In the genomic region with DNA sequence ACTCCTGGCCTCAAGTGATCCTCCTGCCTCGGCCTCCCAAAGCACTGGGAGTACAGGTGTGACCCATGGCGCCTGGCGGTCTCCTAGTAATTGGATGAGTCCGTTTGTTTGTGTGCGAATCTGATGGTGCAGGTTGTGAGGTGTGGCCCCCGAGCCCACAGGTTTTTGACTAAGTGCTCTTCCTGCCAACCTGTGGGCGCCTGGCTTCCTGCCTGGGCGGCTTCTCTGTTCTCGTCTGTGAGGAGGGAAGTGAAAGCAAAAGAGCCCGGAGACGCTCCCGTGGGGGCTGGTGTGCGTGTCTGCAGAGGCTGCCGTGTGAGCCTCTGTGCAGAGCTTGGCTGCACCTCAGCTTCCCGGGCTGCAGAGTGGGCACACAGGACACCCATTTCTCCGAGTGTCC, we compare ENCODE assay signal across 8 cellular contexts. TPM values are rescaled to one million over a fixed set of nuclear protein-coding genes. Genes with fewer than 3 reads are reported as not detected.
DNase-seq lines count a peak whose midpoint lies in the region; ATAC-seq, FAIRE-seq and TF ChIP-seq lines count a peak whose summit lies in the region.

No MANE protein-coding gene starts in this region.

- DNase-seq in RCC 7860 (ENCODE audit: low spot score) (peak; percentile 52), activated gamma-delta T cell (lab: John Stamatoyannopoulos, UW) (peak; percentile 83), HepG2 (ENCODE audit: low spot score) (no peak), Calu3 (no peak)
- DNase-seq in stimulated activated CD8-positive, alpha-beta memory T cell treated with anti-CD3 and anti-CD28 coated beads, Interleukin-7, amount 100 ng/mL, for 4 hours (ENCODE audit: low read depth in 2 of 2) = peak; percentile 90 to 91

- TF ChIP-seq RAD21 in HepG2 (CRISPR knock-in tag; IDR thresholded peaks at IDR 0.05) = no peak

- no peaks in the 10 kb centered on the region for H3K27me3 Mint-ChIP-seq in Calu3 (ENCODE audit: unreplicated experiment)

- no peak for TF ChIP-seq CTCF in HepG2 (CRISPR knock-in tag; IDR thresholded peaks at IDR 0.05)
- no peak for TF ChIP-seq CTCF in Calu3 (IDR thresholded peaks at IDR 0.05; ENCODE audit: unreplicated experiment)

- no peaks in the 10 kb centered on the region for H3K79me2 ChIP-seq in HepG2 (ENCODE audit: insufficient read depth, low read length)

- no peaks in the 10 kb centered on the region for H3K9me3 ChIP-seq in HepG2 (ENCODE audit: low read length)

- FAIRE-seq in RCC 7860 (lab: Jason Lieb, UNC) (no peak), HepG2 (lab: Jason Lieb, UNC) (no peak)

- H3K27ac Mint-ChIP-seq in Calu3 (ENCODE audit: unreplicated experiment) = no peak overlapping the region

- H4K20me1 ChIP-seq in HepG2 (ENCODE audit: insufficient read depth, low read length) = peaks cover 3% of the 10 kb centered on the region; the same call in 1 of the 2 replicates

- peaks cover 0 to 2% of the 10 kb centered on the region in 2 experiments; a peak in 3 of 5 replicates for H3K36me3 ChIP-seq in HepG2 (replicated peaks in 1 of 2; ENCODE audit: control insufficient read depth in 1 of 2, insufficient read depth in 2 of 2, low read length in 2 of 2)

- H3K9me3 Mint-ChIP-seq in Calu3 (ENCODE audit: low read depth, unreplicated experiment) = no peaks in the 10 kb centered on the region

- H3K4me3 Mint-ChIP-seq in Calu3 (ENCODE audit: low read depth, unreplicated experiment) = no peak overlapping the region

- H3K9ac ChIP-seq in HepG2 (ENCODE audit: insufficient read depth, low read depth, low read length) = no peak overlapping the region

- H3K27ac ChIP-seq in HepG2 (ENCODE audit: extremely low read length, insufficient read depth, low read length) = no peak overlapping the region

- no peak for TF ChIP-seq EP300 in HepG2 (IDR thresholded peaks at IDR 0.05; ENCODE audit: low read depth in 2 of 2, low read length in 2 of 2)
- no peak for TF ChIP-seq EP300 in HepG2 (CRISPR knock-in tag; IDR thresholded peaks at IDR 0.05; ENCODE audit: borderline replicate concordance)

- H3K4me2 ChIP-seq in HepG2 (ENCODE audit: low read depth, low read length) = no peak overlapping the region

- 88% methylated on average over 15 of the region's 16 CpGs for WGBS in HepG2 (ENCODE audit: low lambda C conversion rate)

- ATAC-seq in GM18502 (IDR thresholded peaks at IDR 0.05; ENCODE audit: poor library complexity, unreplicated experiment) (peak; percentile 60), HG02884 (IDR thresholded peaks at IDR 0.05; ENCODE audit: unreplicated experiment) (peak; percentile 69), HepG2 (no peak), HG03469 (IDR thresholded peaks at IDR 0.05; ENCODE audit: unreplicated experiment) (no peak)

- in situ Hi-C loops in HepG2 (cut with HindIII; ENCODE audit: extremely low pct_ligation_motif_present, low pct_unique_long_range_greater_than_20kb) = no loop called here

- CTCF ChIA-PET in HepG2 (lab: Yijun Ruan, JAX; ENCODE audit: low intra/inter-chr PET ratio, low total read pairs) = no interaction called here
- CTCF ChIA-PET in Calu3 (lab: Charles Lee) = no interaction called here

- H3K4me1 Mint-ChIP-seq in Calu3 (ENCODE audit: low read depth, unreplicated experiment) = no peaks in the 10 kb centered on the region

- intact Hi-C loops in HepG2 (cut with micrococcal nuclease; ENCODE audit: unreplicated experiment) (no loop called here), Calu3 (cut with micrococcal nuclease; ENCODE audit: unreplicated experiment) (no loop called here)

- POLR2A ChIA-PET in HepG2 (lab: Yijun Ruan, JAX) = interaction anchor here (0.7 kb wide), 1 partner anchor 10 kb away, joined by 3 read pairs; no protein-coding TSS in a partner anchor

- BruUV-seq in HepG2 (replicated peaks; lab: Mats Ljungman, UMichigan) (no TSS peak), Calu3 (replicated peaks; lab: Mats Ljungman, UMichigan) (no TSS peak)

- no peak for TF ChIP-seq POLR2A in HepG2 (IDR thresholded peaks at IDR 0.05; ENCODE audit: insufficient read depth in 1 of 2, low read depth in 2 of 2, low read length in 2 of 2)

- no peaks in the 10 kb centered on the region for H3K27me3 ChIP-seq in HepG2 (ENCODE audit: control insufficient read depth in 1 of 2, insufficient read depth in 2 of 2, low read length in 2 of 2)

- no peak overlapping the region for H2AFZ ChIP-seq in HepG2 (ENCODE audit: low read length)

- peaks cover 38% of the 10 kb centered on the region for H3K4me1 ChIP-seq in HepG2 (ENCODE audit: insufficient read depth, low read length)

- peaks cover 6% of the 10 kb centered on the region for H3K36me3 Mint-ChIP-seq in Calu3 (ENCODE audit: insufficient read depth, unreplicated experiment)

- no peak overlapping the region for H3K4me3 ChIP-seq in HepG2 (replicated peaks in 1 of 3; ENCODE audit: insufficient read depth in 1 of 3, low read depth in 2 of 3, low read length in 3 of 3)

RNA-seq across cellular contexts. Expression of gene ARHGAP45, which starts 10.0 kb away (rescaled TPM):
- 0.48 and 0.84 TPM in 2 replicates for total RNA-seq in HepG2 (2016; rRNA removed; fragmentation: Illumina TruSeq; extraction: Trizol)
- 0.35 and 0.51 TPM in 2 replicates for total RNA-seq in HepG2 (2016; cell fraction: cytosol; rRNA removed; fragmentation: Illumina TruSeq; extraction: Trizol; ENCODE audit: low read depth)
- total RNA-seq in HepG2 (2016; cell fraction: insoluble cytoplasmic fraction; rRNA removed; fragmentation: Illumina TruSeq; extraction: Trizol) = 0.16 and 0.50 TPM in 2 replicates
- 0.38 and 0.40 TPM in 2 replicates for total RNA-seq in HepG2 (2016; cell fraction: membrane; rRNA removed; fragmentation: Illumina TruSeq; extraction: Trizol)
- 0.28 and 0.63 TPM in 2 replicates for total RNA-seq in HepG2 (2016; cell fraction: nucleus; rRNA removed; fragmentation: Illumina TruSeq; extraction: Trizol)
- polyA plus RNA-seq in HepG2 (2011; rRNA removed) = 32.0 and 40.3 TPM in 2 replicates
- polyA plus RNA-seq in HepG2 (2011; cell fraction: cytosol; rRNA removed) = 17.7 and 31.9 TPM in 2 replicates
- 222 and 325 TPM in 2 replicates for polyA plus RNA-seq in HepG2 (2011; cell fraction: nucleus; rRNA removed)
- 21.8 and 23.4 TPM in 2 replicates for polyA plus RNA-seq in HepG2 (2012)
- not detected in 2 replicates for polyA plus RNA-seq in HepG2 (2016; cell fraction: cytosol; fragmentation: Illumina TruSeq; extraction: Trizol; ENCODE audit: low read depth)
- 0.41 and 0.69 TPM in 2 replicates for polyA plus RNA-seq in HepG2 (2016; cell fraction: insoluble cytoplasmic fraction; fragmentation: Illumina TruSeq; extraction: Trizol; ENCODE audit: low read depth)
- not detected in 2 replicates for polyA plus RNA-seq in HepG2 (2016; cell fraction: membrane; fragmentation: Illumina TruSeq; extraction: Trizol; ENCODE audit: low read depth)
- polyA plus RNA-seq in HepG2 (2016; cell fraction: nucleus; fragmentation: Illumina TruSeq; extraction: Trizol; ENCODE audit: insufficient read depth, low read depth) = 1.5 TPM in 2 replicates
- polyA minus RNA-seq in HepG2 (2011; rRNA and poly(A)+ RNA removed; ENCODE audit: low replicate concordance) = 18.3 and 37.9 TPM in 2 replicates
- polyA minus RNA-seq in HepG2 (2011; cell fraction: cytosol; rRNA and poly(A)+ RNA removed) = 19.3 and 20.1 TPM in 2 replicates
- 25.0 and 29.0 TPM in 2 replicates for polyA minus RNA-seq in HepG2 (2011; cell fraction: nucleus; rRNA and poly(A)+ RNA removed)
- total RNA-seq in Calu3 (2022) = 10.4 and 12.0 TPM in 2 replicates

RNA-seq across cellular contexts. Expression of gene POLR2E, which starts 18.2 kb away (rescaled TPM):
- total RNA-seq in HepG2 (2016; rRNA removed; fragmentation: Illumina TruSeq; extraction: Trizol) = 140 TPM in 2 replicates
- 43.4 and 44.8 TPM in 2 replicates for total RNA-seq in HepG2 (2016; cell fraction: cytosol; rRNA removed; fragmentation: Illumina TruSeq; extraction: Trizol; ENCODE audit: low read depth)
- total RNA-seq in HepG2 (2016; cell fraction: insoluble cytoplasmic fraction; rRNA removed; fragmentation: Illumina TruSeq; extraction: Trizol) = 135 and 141 TPM in 2 replicates
- total RNA-seq in HepG2 (2016; cell fraction: membrane; rRNA removed; fragmentation: Illumina TruSeq; extraction: Trizol) = 89.0 and 92.5 TPM in 2 replicates
- 54.0 and 55.3 TPM in 2 replicates for total RNA-seq in HepG2 (2016; cell fraction: nucleus; rRNA removed; fragmentation: Illumina TruSeq; extraction: Trizol)
- 272 and 305 TPM in 2 replicates for polyA plus RNA-seq in HepG2 (2011; rRNA removed)
- polyA plus RNA-seq in HepG2 (2011; cell fraction: cytosol; rRNA removed) = 222 and 337 TPM in 2 replicates
- polyA plus RNA-seq in HepG2 (2011; cell fraction: nucleus; rRNA removed) = 150 and 188 TPM in 2 replicates
- polyA plus RNA-seq in HepG2 (2012) = 201 and 222 TPM in 2 replicates
- 94.9 and 102 TPM in 2 replicates for polyA plus RNA-seq in HepG2 (2016; cell fraction: cytosol; fragmentation: Illumina TruSeq; extraction: Trizol; ENCODE audit: low read depth)
- 246 and 282 TPM in 2 replicates for polyA plus RNA-seq in HepG2 (2016; cell fraction: insoluble cytoplasmic fraction; fragmentation: Illumina TruSeq; extraction: Trizol; ENCODE audit: low read depth)
- polyA plus RNA-seq in HepG2 (2016; cell fraction: membrane; fragmentation: Illumina TruSeq; extraction: Trizol; ENCODE audit: low read depth) = 145 and 159 TPM in 2 replicates
- polyA plus RNA-seq in HepG2 (2016; cell fraction: nucleus; fragmentation: Illumina TruSeq; extraction: Trizol; ENCODE audit: insufficient read depth, low read depth) = 179 TPM in 2 replicates
- 343 and 389 TPM in 2 replicates for polyA minus RNA-seq in HepG2 (2011; rRNA and poly(A)+ RNA removed; ENCODE audit: low replicate concordance)
- 104 and 129 TPM in 2 replicates for polyA minus RNA-seq in HepG2 (2011; cell fraction: cytosol; rRNA and poly(A)+ RNA removed)
- polyA minus RNA-seq in HepG2 (2011; cell fraction: nucleus; rRNA and poly(A)+ RNA removed) = 39.5 and 42.0 TPM in 2 replicates
- 141 and 144 TPM in 2 replicates for total RNA-seq in Calu3 (2022)

RNA-seq across cellular contexts. Expression of gene GPX4, which starts 26.8 kb away (rescaled TPM):
- 426 and 535 TPM in 2 replicates for total RNA-seq in HepG2 (2016; rRNA removed; fragmentation: Illumina TruSeq; extraction: Trizol)
- 2,785 and 3,522 TPM in 2 replicates for total RNA-seq in HepG2 (2016; cell fraction: cytosol; rRNA removed; fragmentation: Illumina TruSeq; extraction: Trizol; ENCODE audit: low read depth)
- total RNA-seq in HepG2 (2016; cell fraction: insoluble cytoplasmic fraction; rRNA removed; fragmentation: Illumina TruSeq; extraction: Trizol) = 340 and 561 TPM in 2 replicates
- total RNA-seq in HepG2 (2016; cell fraction: membrane; rRNA removed; fragmentation: Illumina TruSeq; extraction: Trizol) = 1,902 and 2,313 TPM in 2 replicates
- 168 and 177 TPM in 2 replicates for total RNA-seq in HepG2 (2016; cell fraction: nucleus; rRNA removed; fragmentation: Illumina TruSeq; extraction: Trizol)
- polyA plus RNA-seq in HepG2 (2011; rRNA removed) = 613 and 728 TPM in 2 replicates
- polyA plus RNA-seq in HepG2 (2011; cell fraction: cytosol; rRNA removed) = 837 and 1,257 TPM in 2 replicates
- polyA plus RNA-seq in HepG2 (2011; cell fraction: nucleus; rRNA removed) = 557 and 562 TPM in 2 replicates
- 539 and 705 TPM in 2 replicates for polyA plus RNA-seq in HepG2 (2012)
- 3,701 and 4,930 TPM in 2 replicates for polyA plus RNA-seq in HepG2 (2016; cell fraction: cytosol; fragmentation: Illumina TruSeq; extraction: Trizol; ENCODE audit: low read depth)
- polyA plus RNA-seq in HepG2 (2016; cell fraction: insoluble cytoplasmic fraction; fragmentation: Illumina TruSeq; extraction: Trizol; ENCODE audit: low read depth) = 454 and 583 TPM in 2 replicates
- 2,313 and 2,706 TPM in 2 replicates for polyA plus RNA-seq in HepG2 (2016; cell fraction: membrane; fragmentation: Illumina TruSeq; extraction: Trizol; ENCODE audit: low read depth)
- polyA plus RNA-seq in HepG2 (2016; cell fraction: nucleus; fragmentation: Illumina TruSeq; extraction: Trizol; ENCODE audit: insufficient read depth, low read depth) = 387 and 420 TPM in 2 replicates
- 195 and 435 TPM in 2 replicates for polyA minus RNA-seq in HepG2 (2011; rRNA and poly(A)+ RNA removed; ENCODE audit: low replicate concordance)
- polyA minus RNA-seq in HepG2 (2011; cell fraction: cytosol; rRNA and poly(A)+ RNA removed) = 211 and 241 TPM in 2 replicates
- 51.6 and 73.4 TPM in 2 replicates for polyA minus RNA-seq in HepG2 (2011; cell fraction: nucleus; rRNA and poly(A)+ RNA removed)
- total RNA-seq in Calu3 (2022) = 246 and 251 TPM in 2 replicates

RNA-seq across cellular contexts. Expression of gene ABCA7, which starts 37.0 kb away (rescaled TPM):
- total RNA-seq in HepG2 (2016; rRNA removed; fragmentation: Illumina TruSeq; extraction: Trizol) (1.3 and 4.4 TPM in 2 replicates), Calu3 (2022) (22.7 and 24.3 TPM in 2 replicates)
- total RNA-seq in HepG2 (2016; cell fraction: cytosol; rRNA removed; fragmentation: Illumina TruSeq; extraction: Trizol; ENCODE audit: low read depth) = 3.4 and 3.5 TPM in 2 replicates
- total RNA-seq in HepG2 (2016; cell fraction: insoluble cytoplasmic fraction; rRNA removed; fragmentation: Illumina TruSeq; extraction: Trizol) = 2.5 and 6.4 TPM in 2 replicates
- total RNA-seq in HepG2 (2016; cell fraction: membrane; rRNA removed; fragmentation: Illumina TruSeq; extraction: Trizol) = 1.7 and 2.0 TPM in 2 replicates
- 7.8 and 9.7 TPM in 2 replicates for total RNA-seq in HepG2 (2016; cell fraction: nucleus; rRNA removed; fragmentation: Illumina TruSeq; extraction: Trizol)
- 32.4 and 41.2 TPM in 2 replicates for polyA plus RNA-seq in HepG2 (2011; rRNA removed)
- polyA plus RNA-seq in HepG2 (2011; cell fraction: cytosol; rRNA removed) = 27.7 and 35.9 TPM in 2 replicates
- polyA plus RNA-seq in HepG2 (2011; cell fraction: nucleus; rRNA removed) = 316 and 410 TPM in 2 replicates
- polyA plus RNA-seq in HepG2 (2012) = 29.1 and 29.7 TPM in 2 replicates
- polyA plus RNA-seq in HepG2 (2016; cell fraction: cytosol; fragmentation: Illumina TruSeq; extraction: Trizol; ENCODE audit: low read depth) = 0.23 and 0.72 TPM in 2 replicates
- polyA plus RNA-seq in HepG2 (2016; cell fraction: insoluble cytoplasmic fraction; fragmentation: Illumina TruSeq; extraction: Trizol; ENCODE audit: low read depth) = 1.6 and 2.2 TPM in 2 replicates
- polyA plus RNA-seq in HepG2 (2016; cell fraction: membrane; fragmentation: Illumina TruSeq; extraction: Trizol; ENCODE audit: low read depth) = 0.54 and 0.71 TPM in 2 replicates
- 25.9 and 28.7 TPM in 2 replicates for polyA plus RNA-seq in HepG2 (2016; cell fraction: nucleus; fragmentation: Illumina TruSeq; extraction: Trizol; ENCODE audit: insufficient read depth, low read depth)
- 20.1 and 68.5 TPM in 2 replicates for polyA minus RNA-seq in HepG2 (2011; rRNA and poly(A)+ RNA removed; ENCODE audit: low replicate concordance)
- 20.8 and 23.1 TPM in 2 replicates for polyA minus RNA-seq in HepG2 (2011; cell fraction: cytosol; rRNA and poly(A)+ RNA removed)
- 41.6 and 44.5 TPM in 2 replicates for polyA minus RNA-seq in HepG2 (2011; cell fraction: nucleus; rRNA and poly(A)+ RNA removed)

RNA-seq across cellular contexts. Expression of gene CNN2, which starts 50.5 kb away (rescaled TPM):
- total RNA-seq in HepG2 (2016; rRNA removed; fragmentation: Illumina TruSeq; extraction: Trizol) (70.0 and 84.5 TPM in 2 replicates), Calu3 (2022) (135 and 151 TPM in 2 replicates)
- total RNA-seq in HepG2 (2016; cell fraction: cytosol; rRNA removed; fragmentation: Illumina TruSeq; extraction: Trizol; ENCODE audit: low read depth) = 29.8 and 31.9 TPM in 2 replicates
- total RNA-seq in HepG2 (2016; cell fraction: insoluble cytoplasmic fraction; rRNA removed; fragmentation: Illumina TruSeq; extraction: Trizol) = 66.1 and 74.6 TPM in 2 replicates
- 70.9 and 77.3 TPM in 2 replicates for total RNA-seq in HepG2 (2016; cell fraction: membrane; rRNA removed; fragmentation: Illumina TruSeq; extraction: Trizol)
- total RNA-seq in HepG2 (2016; cell fraction: nucleus; rRNA removed; fragmentation: Illumina TruSeq; extraction: Trizol) = 37.1 and 39.3 TPM in 2 replicates
- polyA plus RNA-seq in HepG2 (2011; rRNA removed) = 58.1 and 63.6 TPM in 2 replicates
- 71.9 and 76.4 TPM in 2 replicates for polyA plus RNA-seq in HepG2 (2011; cell fraction: cytosol; rRNA removed)
- 59.2 and 73.6 TPM in 2 replicates for polyA plus RNA-seq in HepG2 (2011; cell fraction: nucleus; rRNA removed)
- 37.6 and 46.6 TPM in 2 replicates for polyA plus RNA-seq in HepG2 (2012)
- 36.8 and 41.0 TPM in 2 replicates for polyA plus RNA-seq in HepG2 (2016; cell fraction: cytosol; fragmentation: Illumina TruSeq; extraction: Trizol; ENCODE audit: low read depth)
- polyA plus RNA-seq in HepG2 (2016; cell fraction: insoluble cytoplasmic fraction; fragmentation: Illumina TruSeq; extraction: Trizol; ENCODE audit: low read depth) = 82.0 and 114 TPM in 2 replicates
- 75.2 and 79.7 TPM in 2 replicates for polyA plus RNA-seq in HepG2 (2016; cell fraction: membrane; fragmentation: Illumina TruSeq; extraction: Trizol; ENCODE audit: low read depth)
- polyA plus RNA-seq in HepG2 (2016; cell fraction: nucleus; fragmentation: Illumina TruSeq; extraction: Trizol; ENCODE audit: insufficient read depth, low read depth) = 90.2 and 93.1 TPM in 2 replicates
- 84.2 and 138 TPM in 2 replicates for polyA minus RNA-seq in HepG2 (2011; rRNA and poly(A)+ RNA removed; ENCODE audit: low replicate concordance)
- polyA minus RNA-seq in HepG2 (2011; cell fraction: cytosol; rRNA and poly(A)+ RNA removed) = 122 and 138 TPM in 2 replicates
- 21.5 and 28.6 TPM in 2 replicates for polyA minus RNA-seq in HepG2 (2011; cell fraction: nucleus; rRNA and poly(A)+ RNA removed)

Comparison
In these comparisons a context has a peak if more than half of its experiments do, and no peak if none do; other contexts are left out.
1. ATAC-seq: peak in GM18502 (single experiment) and HG02884 (single experiment); none in HepG2 (single experiment) and HG03469 (single experiment).
2. DNase-seq: peak in RCC 7860 (single experiment), activated gamma-delta T cell (single experiment) and stimulated activated CD8-positive, alpha-beta memory T cell treated with anti-CD3 and anti-CD28 coated beads, Interleukin-7, amount 100 ng/mL, for 4 hours (2 of 2); none in HepG2 (single experiment) and Calu3 (single experiment).